Comparison of ENCODE assay signal across 30 cellular contexts in genomic region chr20:3648941-3649340, GRCh38. TPM values are rescaled to one million over a fixed set of nuclear protein-coding genes. Genes with fewer than 3 reads are reported as not detected.
"Had no signal": no experiment of that assay in that cellular context is flagged by ENCODE, and none has a peak within 500 bp of the region (broad histone marks: within the 10 kb centered on the region; RNA-seq: fewer than 3 reads in every experiment).

No MANE protein-coding gene starts in this region.

- H3K4me3 Mint-ChIP-seq: activated CD4-positive, alpha-beta T cell treated with anti-CD3 and anti-CD28 coated beads, Interleukin-2, amount 10 ng/mL, durations not matched to agents 24 days and 14 days; activated naive CD4-positive, alpha-beta T cell treated with anti-CD3 and anti-CD28 coated beads for 36 hours; activated naive CD8-positive, alpha-beta T cell; activated T-helper 17 cell treated with anti-CD3 and anti-CD28 coated beads, Interleukin-2, amount 50 U/mL, for 72 hours; T-helper 17 cell; WTC11 had no signal

- H3K4me1 ChIP-seq: Peyer's patch had no signal

- H3K9me3 ChIP-seq: MG63, Peyer's patch, SJCRH30 had no signal

- ATAC-seq: activated T-helper 17 cell treated with anti-CD3 and anti-CD28 coated beads, Interleukin-2, amount 50 U/mL, for 72 hours; T-helper 17 cell; WTC11 had no signal

- H3K27me3 ChIP-seq: brain microvascular endothelial cell, cardiac muscle cell, MG63, Peyer's patch, SJCRH30 had no signal

- H3K36me3 Mint-ChIP-seq: WTC11 had no signal

- H3K27ac Mint-ChIP-seq: activated CD4-positive, alpha-beta T cell treated with anti-CD3 and anti-CD28 coated beads, Interleukin-2, amount 10 ng/mL, durations not matched to agents 24 days and 14 days; activated naive CD4-positive, alpha-beta T cell treated with anti-CD3 and anti-CD28 coated beads for 36 hours; activated naive CD8-positive, alpha-beta T cell; activated T-helper 17 cell treated with anti-CD3 and anti-CD28 coated beads, Interleukin-2, amount 50 U/mL, for 72 hours; T-helper 17 cell had no signal

- H3K4me3 ChIP-seq: cardiac muscle cell, MG63, Peyer's patch, SJCRH30 had no signal

- H3K36me3 ChIP-seq: MG63 had no signal

- DNase-seq: activated CD4-positive, alpha-beta T cell treated with anti-CD3 and anti-CD28 coated beads, Interleukin-2, amount 10 ng/mL, durations not matched to agents 24 days and 14 days; activated CD4-positive, alpha-beta T cell treated with anti-CD3 and anti-CD28 coated beads, Interleukin-2, amount 50 U/mL, for 48 hours; activated CD4-positive, CD25-positive, alpha-beta regulatory T cell treated with anti-CD3 and anti-CD28 coated beads, Interleukin-2, amount 50 U/mL, for 72 hours; activated gamma-delta T cell; activated naive CD4-positive, alpha-beta T cell treated with anti-CD3 and anti-CD28 coated beads for 36 hours; activated T-cell treated with anti-CD3 and anti-CD28 coated beads for 4 hours; activated T-cell treated with anti-CD3 and anti-CD28 coated beads, Interleukin-2, amount 50 U/mL, for 48 hours; amygdala; brain microvascular endothelial cell; cerebellar nuclear complex; MG63; MV-4-11; NCI-H1092 treated with DMSO at 0.1 percent for 48 hours; NCI-H1694; NCI-H2029; NCI-H2107; NCI-H2171 treated with DMSO at 0.1 percent for 48 hours; NCI-H226; Right ventricle myocardium superior; SJCRH30; T-helper 17 cell; T-helper 9 cell had no signal

- H3K27ac ChIP-seq: brain microvascular endothelial cell, cardiac muscle cell, Peyer's patch, RWPE1, SJCRH30 had no signal

- H3K4me1 Mint-ChIP-seq: activated T-helper 17 cell treated with anti-CD3 and anti-CD28 coated beads, Interleukin-2, amount 50 U/mL, for 72 hours had no signal

- H3K9me3 Mint-ChIP-seq: activated CD4-positive, alpha-beta T cell treated with anti-CD3 and anti-CD28 coated beads, Interleukin-2, amount 10 ng/mL, durations not matched to agents 24 days and 14 days; activated T-helper 17 cell treated with anti-CD3 and anti-CD28 coated beads, Interleukin-2, amount 50 U/mL, for 72 hours had no signal

- H3K27me3 Mint-ChIP-seq: activated CD4-positive, alpha-beta T cell treated with anti-CD3 and anti-CD28 coated beads, Interleukin-2, amount 10 ng/mL, durations not matched to agents 24 days and 14 days; activated naive CD8-positive, alpha-beta T cell; activated T-helper 17 cell treated with anti-CD3 and anti-CD28 coated beads, Interleukin-2, amount 50 U/mL, for 72 hours; T-helper 17 cell had no signal

RNA-seq across cellular contexts. Expression of gene GFRA4, which starts 14.3 kb away (rescaled TPM):
- total RNA-seq: activated CD4-positive, alpha-beta T cell treated with anti-CD3 and anti-CD28 coated beads, Interleukin-2, amount 10 ng/mL, durations not matched to agents 24 days and 14 days; activated naive CD4-positive, alpha-beta T cell treated with anti-CD3 and anti-CD28 coated beads for 36 hours; activated T-helper 17 cell treated with anti-CD3 and anti-CD28 coated beads, Interleukin-2, amount 50 U/mL, for 72 hours; astrocyte; cardiac muscle cell; NCI-H460; Peyer's patch; Right ventricle myocardium superior; SJCRH30; T-helper 17 cell; WTC11 had no signal
- polyA plus RNA-seq: cardiac muscle cell had no signal

RNA-seq across cellular contexts. Expression of gene ADAM33, which starts 32.9 kb away (rescaled TPM):
- total RNA-seq: activated CD4-positive, alpha-beta T cell treated with anti-CD3 and anti-CD28 coated beads, Interleukin-2, amount 10 ng/mL, durations not matched to agents 24 days and 14 days; activated naive CD4-positive, alpha-beta T cell treated with anti-CD3 and anti-CD28 coated beads for 36 hours; activated T-helper 17 cell treated with anti-CD3 and anti-CD28 coated beads, Interleukin-2, amount 50 U/mL, for 72 hours; SJCRH30; T-helper 17 cell had no signal
